ENCODE assay signal across 8 cellular contexts in the genomic region with DNA sequence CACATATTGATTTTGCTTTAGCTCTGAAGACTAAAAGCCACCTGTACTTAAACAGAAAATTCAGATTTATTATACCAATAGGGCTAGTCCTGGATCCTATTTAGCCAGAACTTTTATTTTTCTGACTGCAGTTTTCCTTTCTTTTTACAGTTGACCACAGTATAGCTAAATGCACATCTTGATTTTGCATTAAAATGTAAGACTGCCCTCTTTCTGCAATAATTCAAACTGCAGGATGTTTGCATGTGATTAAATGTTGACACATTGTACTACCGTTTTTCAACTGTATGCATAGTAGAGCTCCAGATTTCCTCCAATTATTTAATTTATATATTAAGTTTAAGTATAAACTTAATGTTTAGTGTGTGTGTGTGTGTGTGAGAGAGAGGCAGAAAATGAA.
DNase-seq lines count a peak whose midpoint lies in the region; ATAC-seq, FAIRE-seq and TF ChIP-seq lines count a peak whose summit lies in the region.

No MANE protein-coding gene starts in this region.

- H3K4me1 ChIP-seq in astrocyte (ENCODE audit: insufficient read depth, low read length) (no peaks in the 10 kb centered on the region), kidney (ENCODE audit: control insufficient read depth in 1 of 2, insufficient read depth in 1 of 2, low read depth in 1 of 2, low read length in 2 of 2) (no peaks in the 10 kb centered on the region)

- H4K20me1 ChIP-seq in astrocyte (ENCODE audit: insufficient read depth, low read length), result no peaks in the 10 kb centered on the region

- H3K4me3 ChIP-seq in LNCaP clone FGC (ENCODE audit: low read depth, low read length) (no peak overlapping the region), astrocyte (ENCODE audit: insufficient read depth, low read depth, low read length) (no peak overlapping the region), kidney (ENCODE audit: low read length in 2 of 2) (no peak overlapping the region)

- H3K27me3 Mint-ChIP-seq in astrocyte (ENCODE audit: low read depth, unreplicated experiment), result no peaks in the 10 kb centered on the region
- H3K27me3 Mint-ChIP-seq in T-helper 2 cell treated with Interferon-gamma antibody and Interleukin-4, amounts not matched to agents 5 μg/mL and 100 μg/mL, for 36 hours (ENCODE audit: low read depth), result no peaks in the 10 kb centered on the region

- H3K27ac ChIP-seq in astrocyte (ENCODE audit: low read depth, low read length), result no peak overlapping the region
- no peak overlapping the region for H3K27ac ChIP-seq in kidney (ENCODE audit: low read depth in 2 of 2, low read length in 2 of 2)

- no peaks in the 10 kb centered on the region for H3K36me3 ChIP-seq in astrocyte (ENCODE audit: insufficient read depth, low read length)
- no peaks in the 10 kb centered on the region for H3K36me3 ChIP-seq in kidney (ENCODE audit: control insufficient read depth in 1 of 2, insufficient read depth in 2 of 2, low read length in 2 of 2)

- H3K27ac Mint-ChIP-seq in astrocyte (ENCODE audit: unreplicated experiment), result no peak overlapping the region
- H3K27ac Mint-ChIP-seq in T-helper 2 cell treated with Interferon-gamma antibody and Interleukin-4, amounts not matched to agents 5 μg/mL and 100 μg/mL, for 36 hours, result no peak overlapping the region

- no peaks in the 10 kb centered on the region for H3K9me3 Mint-ChIP-seq in astrocyte (ENCODE audit: unreplicated experiment)
- no peaks in the 10 kb centered on the region for H3K9me3 Mint-ChIP-seq in T-helper 2 cell treated with Interferon-gamma antibody and Interleukin-4, amounts not matched to agents 5 μg/mL and 100 μg/mL, for 36 hours

- peak; percentile 62 for FAIRE-seq in astrocyte (lab: Jason Lieb, UNC)
- peak; percentile 95 for FAIRE-seq in kidney (lab: Jason Lieb, UNC)

- H3K36me3 Mint-ChIP-seq in astrocyte (ENCODE audit: low read depth, unreplicated experiment), result no peaks in the 10 kb centered on the region
- no peaks in the 10 kb centered on the region for H3K36me3 Mint-ChIP-seq in T-helper 2 cell treated with Interferon-gamma antibody and Interleukin-4, amounts not matched to agents 5 μg/mL and 100 μg/mL, for 36 hours (ENCODE audit: low read depth)

- DNase-seq in Caki2 (ENCODE audit: low read depth) (peak; percentile 21), LNCaP clone FGC (ENCODE audit: low read depth) (peak; percentile 19), astrocyte (ENCODE audit: low read depth) (peak; percentile 8), kidney (no peak), NK-92 (lab: John Stamatoyannopoulos, UW; ENCODE audit: unreplicated experiment) (no peak)
- no peak for DNase-seq in T-helper 2 cell treated with Interferon-gamma antibody and Interleukin-4, amounts not matched to agents 5 μg/mL and 100 μg/mL, for 36 hours (ENCODE audit: low spot score)

- H2AFZ ChIP-seq in astrocyte (ENCODE audit: low read depth, low read length), result no peak overlapping the region

- TF ChIP-seq CTCF in LNCaP clone FGC (IDR thresholded peaks at IDR 0.05; ENCODE audit: control insufficient read depth, extremely low read depth, insufficient read depth), result peak; percentile 70
- peak; percentile 62 for TF ChIP-seq CTCF in astrocyte (IDR thresholded peaks at IDR 0.05; ENCODE audit: insufficient read depth, low read depth, low read length)
- TF ChIP-seq CTCF in kidney (IDR thresholded peaks at IDR 0.05; ENCODE audit: borderline replicate concordance, extremely low read depth, insufficient read depth), result peak; percentile 57

- no peaks in the 10 kb centered on the region for H3K27me3 ChIP-seq in astrocyte (ENCODE audit: insufficient read depth, low read length)

- H3K9me3 ChIP-seq in astrocyte (ENCODE audit: insufficient read depth, low read depth, low read length) (no peaks in the 10 kb centered on the region), kidney (ENCODE audit: control insufficient read depth in 1 of 2, low read length in 2 of 2) (no peaks in the 10 kb centered on the region)

- peaks cover 3% of the 10 kb centered on the region for H3K4me1 Mint-ChIP-seq in astrocyte (ENCODE audit: low read depth, unreplicated experiment)
- no peaks in the 10 kb centered on the region for H3K4me1 Mint-ChIP-seq in T-helper 2 cell treated with Interferon-gamma antibody and Interleukin-4, amounts not matched to agents 5 μg/mL and 100 μg/mL, for 36 hours (ENCODE audit: low read depth)

- intact Hi-C loops in kidney (cut with DNase I), result no loop called here

- in situ Hi-C loops in Caki2 (cut with HindIII; ENCODE audit: low pct_unique_long_range_greater_than_20kb, low sequenced_read_pairs), result no loop called here

- no peak overlapping the region for H3K4me3 Mint-ChIP-seq in astrocyte (ENCODE audit: unreplicated experiment)
- H3K4me3 Mint-ChIP-seq in T-helper 2 cell treated with Interferon-gamma antibody and Interleukin-4, amounts not matched to agents 5 μg/mL and 100 μg/mL, for 36 hours, result no peak overlapping the region

- H3K79me2 ChIP-seq in astrocyte (ENCODE audit: insufficient read depth, low read length), result no peaks in the 10 kb centered on the region

- H3K9ac ChIP-seq in astrocyte (ENCODE audit: low read length) (no peak overlapping the region), kidney (ENCODE audit: low read length in 2 of 2) (no peak overlapping the region)

- ATAC-seq in HG02870 (IDR thresholded peaks at IDR 0.05; ENCODE audit: unreplicated experiment) (no peak), GM18909 (IDR thresholded peaks at IDR 0.05; ENCODE audit: poor library complexity, unreplicated experiment) (no peak)

- H3K4me2 ChIP-seq in astrocyte (ENCODE audit: low read length), result no peak overlapping the region

Comparison
In these comparisons a context has a peak if more than half of its experiments do, and no peak if none do; other contexts are left out.
1. DNase-seq: peak in Caki2 (single experiment), LNCaP clone FGC (single experiment) and astrocyte (single experiment); none in kidney (single experiment), NK-92 (single experiment) and T-helper 2 cell treated with Interferon-gamma antibody and Interleukin-4, amounts not matched to agents 5 μg/mL and 100 μg/mL, for 36 hours (single experiment).
2. Peak in every context shown above with its lines, with median percentiles within 50 percentile points of each other: CTCF ChIP-seq.